1 cellular context compared by ENCODE assay signal in genomic region chr6:70839286-70840266, GRCh38.
TF ChIP-seq lines count a peak whose summit lies in the region.

No MANE protein-coding gene starts in this region.

TF ChIP-seq in HepG2, 621 proteins besides CTCF, POLR2A, EP300 and RAD21 (continued from another document):
- TF ChIP-seq MAFK (conservative IDR thresholded peaks at IDR 0.05 in 1 of 2, IDR thresholded peaks at IDR 0.05 in 1 of 2; ENCODE audit: low read length in 2 of 2) (0 out of 4 replicates have a peak, but pooled peaks of 1 of the 2 experiments have one; percentile 5), ZKSCAN5 (CRISPR knock-in tag; IDR thresholded peaks at IDR 0.05) (no peak), ZFP62 (CRISPR knock-in tag; IDR thresholded peaks at IDR 0.05) (no peak), SIN3A (IDR thresholded peaks at IDR 0.05; ENCODE audit: borderline replicate concordance, low read depth, low read length) (no peak), CREM (IDR thresholded peaks at IDR 0.05) (peak; percentile 31; the same call in 1 of the 2 replicates), CREM (CRISPR knock-in tag; IDR thresholded peaks at IDR 0.05) (no peak), KDM4B (CRISPR knock-in tag; IDR thresholded peaks at IDR 0.05) (no peak), ZNF143 (CRISPR knock-in tag; IDR thresholded peaks at IDR 0.05) (no peak), ZNF350 (CRISPR knock-in tag; IDR thresholded peaks at IDR 0.05; ENCODE audit: borderline replicate concordance, low read depth) (no peak), CEBPB (IDR thresholded peaks at IDR 0.05; ENCODE audit: borderline replicate concordance, low read depth, low read length) (0 out of 2 replicates have a peak, but pooled peaks have one; percentile 6), ARID3A (IDR thresholded peaks at IDR 0.05; ENCODE audit: low read depth, low read length) (peak; percentile 39; the same call in 1 of the 2 replicates), ZNF775 (CRISPR knock-in tag; IDR thresholded peaks at IDR 0.05; ENCODE audit: borderline replicate concordance) (peak; percentile 49; the same call in 1 of the 2 replicates), SNRNP70 (IDR thresholded peaks at IDR 0.05; ENCODE audit: low read depth, low read length) (no peak), AHDC1 (CRISPR knock-in tag; IDR thresholded peaks at IDR 0.05; ENCODE audit: borderline replicate concordance) (peak; percentile 42; the same call in 1 of the 2 replicates), SOX6 (IDR thresholded peaks at IDR 0.05) (no peak), SOX6 (CRISPR knock-in tag; IDR thresholded peaks at IDR 0.05) (0 out of 2 replicates have a peak, but pooled peaks have one; percentile 18), RFXAP (CRISPR knock-in tag; IDR thresholded peaks at IDR 0.05; ENCODE audit: borderline replicate concordance) (no peak), CSRNP2 (CRISPR knock-in tag; conservative IDR thresholded peaks at IDR 0.05; ENCODE audit: low read depth) (no peak), DPF2 (CRISPR knock-in tag; IDR thresholded peaks at IDR 0.05; ENCODE audit: borderline replicate concordance, low read depth) (no peak), PAXIP1 (CRISPR knock-in tag; conservative IDR thresholded peaks at IDR 0.05) (peak; percentile 66), ZNF747 (CRISPR knock-in tag; IDR thresholded peaks at IDR 0.05; ENCODE audit: borderline replicate concordance) (no peak), NFIC (IDR thresholded peaks at IDR 0.05; ENCODE audit: low read length) (peak; percentile 21; the same call in 1 of the 2 replicates), SIX4 (CRISPR knock-in tag; IDR thresholded peaks at IDR 0.05) (no peak), ZFX (CRISPR knock-in tag; IDR thresholded peaks at IDR 0.05; ENCODE audit: low read depth) (no peak), KMT2B (CRISPR knock-in tag; IDR thresholded peaks at IDR 0.05) (0 out of 2 replicates have a peak, but pooled peaks have one; percentile 23), NCOR1 (IDR thresholded peaks at IDR 0.05; ENCODE audit: borderline replicate concordance, low read length) (peak; percentile 52; the same call in 1 of the 2 replicates), KMT2A (CRISPR knock-in tag; IDR thresholded peaks at IDR 0.05) (no peak; the same call in 1 of the 2 replicates), ARID5B (CRISPR knock-in tag; IDR thresholded peaks at IDR 0.05) (no peak; the same call in 1 of the 2 replicates), ZNF354B (CRISPR knock-in tag; IDR thresholded peaks at IDR 0.05) (no peak), NR2C2 (CRISPR knock-in tag; IDR thresholded peaks at IDR 0.05; ENCODE audit: borderline replicate concordance) (peak; percentile 20; the same call in 1 of the 2 replicates), MEF2D (CRISPR knock-in tag; IDR thresholded peaks at IDR 0.05) (0 out of 2 replicates have a peak, but pooled peaks have one; percentile 46), MTF1 (CRISPR knock-in tag; IDR thresholded peaks at IDR 0.05) (no peak), ONECUT2 (CRISPR knock-in tag; IDR thresholded peaks at IDR 0.05) (peak; percentile 74), ATF4 (CRISPR knock-in tag; IDR thresholded peaks at IDR 0.05) (peak in 1 of 2 experiments; percentile 43; a peak in 1 of 4 replicates)
- TF ChIP-seq, protein P1, sequence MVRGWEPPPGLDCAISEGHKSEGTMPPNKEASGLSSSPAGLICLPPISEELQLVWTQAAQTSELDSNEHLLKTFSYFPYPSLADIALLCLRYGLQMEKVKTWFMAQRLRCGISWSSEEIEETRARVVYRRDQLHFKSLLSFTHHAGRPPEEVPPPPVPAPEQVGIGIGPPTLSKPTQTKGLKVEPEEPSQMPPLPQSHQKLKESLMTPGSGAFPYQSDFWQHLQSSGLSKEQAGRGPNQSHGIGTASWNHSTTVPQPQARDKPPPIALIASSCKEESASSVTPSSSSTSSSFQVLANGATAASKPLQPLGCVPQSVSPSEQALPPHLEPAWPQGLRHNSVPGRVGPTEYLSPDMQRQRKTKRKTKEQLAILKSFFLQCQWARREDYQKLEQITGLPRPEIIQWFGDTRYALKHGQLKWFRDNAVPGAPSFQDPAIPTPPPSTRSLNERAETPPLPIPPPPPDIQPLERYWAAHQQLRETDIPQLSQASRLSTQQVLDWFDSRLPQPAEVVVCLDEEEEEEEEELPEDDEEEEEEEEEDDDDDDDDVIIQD (CRISPR knock-in tag; IDR thresholded peaks at IDR 0.05; ENCODE audit: low read depth): peak; percentile 46; the same call in 1 of the 2 replicates
- TF ChIP-seq, protein P2, sequence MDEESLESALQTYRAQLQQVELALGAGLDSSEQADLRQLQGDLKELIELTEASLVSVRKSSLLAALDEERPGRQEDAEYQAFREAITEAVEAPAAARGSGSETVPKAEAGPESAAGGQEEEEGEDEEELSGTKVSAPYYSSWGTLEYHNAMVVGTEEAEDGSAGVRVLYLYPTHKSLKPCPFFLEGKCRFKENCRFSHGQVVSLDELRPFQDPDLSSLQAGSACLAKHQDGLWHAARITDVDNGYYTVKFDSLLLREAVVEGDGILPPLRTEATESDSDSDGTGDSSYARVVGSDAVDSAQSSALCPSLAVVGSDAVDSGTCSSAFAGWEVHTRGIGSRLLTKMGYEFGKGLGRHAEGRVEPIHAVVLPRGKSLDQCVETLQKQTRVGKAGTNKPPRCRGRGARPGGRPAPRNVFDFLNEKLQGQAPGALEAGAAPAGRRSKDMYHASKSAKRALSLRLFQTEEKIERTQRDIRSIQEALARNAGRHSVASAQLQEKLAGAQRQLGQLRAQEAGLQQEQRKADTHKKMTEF (CRISPR knock-in tag; IDR thresholded peaks at IDR 0.05): peak; percentile 26; the same call in 1 of the 2 replicates
